In the genomic region with DNA sequence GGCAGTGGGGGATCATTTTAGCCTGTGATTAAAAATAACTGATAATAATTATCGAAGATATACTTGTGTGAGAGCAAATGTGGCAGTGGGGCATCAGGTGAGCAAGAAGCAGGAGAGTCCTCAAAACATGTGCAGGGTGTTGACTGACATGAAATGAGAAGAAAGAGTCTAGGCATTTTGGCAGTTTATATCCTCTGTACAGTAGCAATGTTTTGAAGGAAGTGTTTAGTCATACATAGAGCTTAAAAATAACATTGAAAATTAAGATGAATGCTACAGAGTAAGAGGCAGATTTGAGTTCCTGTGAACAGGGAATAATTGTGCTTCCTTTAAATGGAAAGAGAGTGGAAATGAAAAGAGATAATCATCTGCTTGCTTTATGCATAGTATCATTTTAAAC, we compare ENCODE assay signal across 18 cellular contexts. TPM values are rescaled to one million over a fixed set of nuclear protein-coding genes. Genes with fewer than 3 reads are reported as not detected.
DNase-seq lines count a peak whose midpoint lies in the region; ATAC-seq, FAIRE-seq and TF ChIP-seq lines count a peak whose summit lies in the region.
"Had no signal": no experiment of that assay in that cellular context is flagged by ENCODE, and none has a peak within 500 bp of the region (broad histone marks: within the 10 kb centered on the region; RNA-seq: fewer than 3 reads in every experiment).

No MANE protein-coding gene starts in this region.

- no peaks in the 10 kb centered on the region for H3K9me3 Mint-ChIP-seq in HFFc6
- H3K9me3 Mint-ChIP-seq in astrocyte (ENCODE audit: unreplicated experiment), result no peaks in the 10 kb centered on the region

- ATAC-seq in Right ventricle myocardium superior (ENCODE audit: poor library complexity), result no peak
- ATAC-seq in HG02623 (IDR thresholded peaks at IDR 0.05; ENCODE audit: unreplicated experiment), result no peak
- no peak for ATAC-seq in left lung
- ATAC-seq: PC-3 had no signal

- H3K4me1 ChIP-seq in astrocyte (ENCODE audit: insufficient read depth, low read length), result no peaks in the 10 kb centered on the region
- no peaks in the 10 kb centered on the region for H3K4me1 ChIP-seq in left lung

- DNase-seq in D721Med (ENCODE audit: insufficient read length, low spot score) (no peak), HFFc6 (no peak), astrocyte (ENCODE audit: low read depth) (peak; percentile 3), glomerular endothelial cell (ENCODE audit: extremely low read depth, low read depth, low spot score) (peak; percentile 18), NOMO-1 treated with DMSO at 0.1 percent for 48 hours (lab: John Stamatoyannopoulos, UW; ENCODE audit: unreplicated experiment) (no peak), Right ventricle myocardium superior (no peak), left lung (no peak)
- DNase-seq: Caco-2, DMS53, GDM1, NCI-H146, NCI-H2081 treated with DMSO at 0.1 percent for 48 hours, NCI-H226, NCI-H526 treated with DMSO at 0.1 percent for 48 hours, PC-3 had no signal

- no peak for TF ChIP-seq CTCF in D721Med (IDR thresholded peaks at IDR 0.05; ENCODE audit: insufficient read depth, missing control alignments)
- TF ChIP-seq CTCF in HFFc6 (IDR thresholded peaks at IDR 0.05), result no peak
- no peak for TF ChIP-seq CTCF in astrocyte (IDR thresholded peaks at IDR 0.05; ENCODE audit: insufficient read depth, low read depth, low read length)
- TF ChIP-seq CTCF in left lung (IDR thresholded peaks at IDR 0.05), result no peak

- H3K4me3 ChIP-seq in astrocyte (ENCODE audit: insufficient read depth, low read depth, low read length), result no peak overlapping the region
- H3K4me3 ChIP-seq in left lung, result no peak overlapping the region
- H3K4me3 ChIP-seq: SK-N-MC had no signal

- H3K4me2 ChIP-seq in astrocyte (ENCODE audit: low read length), result no peak overlapping the region

- H3K36me3 Mint-ChIP-seq in HFFc6 (ENCODE audit: low read depth) (peaks cover 3% of the 10 kb centered on the region; the same call in 1 of the 2 replicates), astrocyte (ENCODE audit: low read depth, unreplicated experiment) (no peaks in the 10 kb centered on the region)

- H3K36me3 ChIP-seq in astrocyte (ENCODE audit: insufficient read depth, low read length) (peaks cover 4% of the 10 kb centered on the region), left lung (peaks cover 0 to 36% of the 10 kb centered on the region in 2 donors)

- H3K79me2 ChIP-seq in astrocyte (ENCODE audit: insufficient read depth, low read length), result no peaks in the 10 kb centered on the region

- H3K27ac ChIP-seq in astrocyte (ENCODE audit: low read depth, low read length) (no peak overlapping the region), left lung (no peak overlapping the region)
- H3K27ac ChIP-seq: C4-2B, SK-N-MC had no signal

- H3K4me1 Mint-ChIP-seq in HFFc6 (ENCODE audit: low read depth) (peaks cover 12% of the 10 kb centered on the region), astrocyte (ENCODE audit: low read depth, unreplicated experiment) (peaks cover 6% of the 10 kb centered on the region)

- H3K27ac Mint-ChIP-seq in HFFc6 (peak overlapping the region; percentile 25), astrocyte (ENCODE audit: unreplicated experiment) (no peak overlapping the region)

- H4K20me1 ChIP-seq in astrocyte (ENCODE audit: insufficient read depth, low read length), result no peaks in the 10 kb centered on the region

- no peaks in the 10 kb centered on the region for H3K27me3 ChIP-seq in astrocyte (ENCODE audit: insufficient read depth, low read length)
- no peaks in the 10 kb centered on the region for H3K27me3 ChIP-seq in left lung

- H3K9ac ChIP-seq in astrocyte (ENCODE audit: low read length), result no peak overlapping the region

- H3K4me3 Mint-ChIP-seq in HFFc6 (no peak overlapping the region), astrocyte (ENCODE audit: unreplicated experiment) (no peak overlapping the region)

- H3K27me3 Mint-ChIP-seq in HFFc6 (ENCODE audit: insufficient read depth), result no peaks in the 10 kb centered on the region
- H3K27me3 Mint-ChIP-seq in astrocyte (ENCODE audit: low read depth, unreplicated experiment), result no peaks in the 10 kb centered on the region

- intact Hi-C loops in Right ventricle myocardium superior (cut with DNase I), result no loop called here
- intact Hi-C loops in left lung (cut with DNase I), result no loop called here

- no peaks in the 10 kb centered on the region for H3K9me3 ChIP-seq in astrocyte (ENCODE audit: insufficient read depth, low read depth, low read length)
- H3K9me3 ChIP-seq in left lung, result no peaks in the 10 kb centered on the region
- H3K9me3 ChIP-seq: Caco-2 had no signal

- no peak overlapping the region for H2AFZ ChIP-seq in astrocyte (ENCODE audit: low read depth, low read length)

- FAIRE-seq in D721Med (lab: Jason Lieb, UNC) (peak; percentile 32), astrocyte (lab: Jason Lieb, UNC) (no peak)

RNA-seq across cellular contexts. Expression of a gene that starts 47.4 kb away (rescaled TPM):
- total RNA-seq in HFFc6 (2021; fragmentation: NEBNext Ultra II Directional; extraction: Animal tissue kit (Norgen Biotek cat#: 25700)), result 10 to 100 TPM; 17.0 to 20.3 (median 19.1) TPM
- total RNA-seq in astrocyte (19.0 and 19.8 TPM in 2 replicates), glomerular endothelial cell (11.8 and 15.5 TPM in 2 replicates), Right ventricle myocardium superior (17.8 TPM), left lung (10 to 100 TPM; 28.6 to 28.8 TPM)

RNA-seq across cellular contexts. Expression of a gene that starts 53.3 kb away (rescaled TPM):
- under 1 TPM in 1 of 6 experiments, not detected in 5; 0.12 TPM for total RNA-seq in HFFc6 (2021; fragmentation: NEBNext Ultra II Directional; extraction: Animal tissue kit (Norgen Biotek cat#: 25700))
- total RNA-seq in astrocyte (not detected in 2 replicates), glomerular endothelial cell (not detected in 2 replicates), Right ventricle myocardium superior (not detected), left lung (not detected)
- total RNA-seq: PC-3 had no signal

Comparison
In these comparisons a context has a peak if more than half of its experiments do, and no peak if none do; other contexts are left out.
1. DNase-seq: peak in astrocyte (single experiment) and glomerular endothelial cell (single experiment); none in D721Med (single experiment), HFFc6 (single experiment), NOMO-1 treated with DMSO at 0.1 percent for 48 hours (single experiment), Right ventricle myocardium superior (single experiment) and left lung (0 of 2).